In the genomic region with DNA sequence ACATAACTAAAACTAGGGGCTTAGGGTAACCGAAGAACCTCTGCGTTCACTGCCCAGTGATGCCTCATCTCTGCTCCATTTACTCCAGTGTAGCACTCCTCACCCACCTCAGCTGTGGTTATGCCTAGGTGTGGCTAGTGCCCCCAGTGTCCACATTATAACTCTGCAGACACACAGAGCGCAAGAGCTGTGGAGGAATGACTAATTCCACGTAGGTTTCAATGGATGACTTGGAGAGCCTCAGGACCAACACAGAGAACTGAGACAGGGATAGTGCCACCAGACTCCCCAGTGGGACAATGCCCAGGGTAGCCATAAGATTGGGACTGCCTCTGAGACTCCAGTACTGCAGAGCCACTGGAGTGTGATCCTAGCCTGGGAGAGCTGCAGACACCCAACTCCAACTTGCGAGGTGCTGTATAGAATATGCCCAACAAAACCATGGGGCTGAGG, we compare ENCODE assay signal across 8 cellular contexts.
DNase-seq lines count a peak whose midpoint lies in the region; ATAC-seq, FAIRE-seq and TF ChIP-seq lines count a peak whose summit lies in the region.

No MANE protein-coding gene starts in this region.

- peak overlapping the region; percentile 63 to 96; a peak in 3 of 4 replicates for H3K27ac ChIP-seq in SK-N-SH (ENCODE audit: low read depth in 2 of 2, low read length in 1 of 2)

- no peaks in the 10 kb centered on the region for H3K27me3 ChIP-seq in SK-N-SH (ENCODE audit: insufficient read depth)

- CTCF ChIA-PET in SK-N-SH (lab: Yijun Ruan, JAX) = no interaction called here

- H3K4me3 ChIP-seq in SK-N-SH (ENCODE audit: low read depth in 2 of 2, low read length in 1 of 2) (no peak overlapping the region), fibroblast of villous mesenchyme (ENCODE audit: low read depth, low read length) (no peak overlapping the region)

- in situ Hi-C loops in GM18951 (cut with MboI; ENCODE audit: low sequenced_read_pairs, unreplicated experiment) = no loop called here

- ATAC-seq in GM21526 (IDR thresholded peaks at IDR 0.05; ENCODE audit: low FRiP score, unreplicated experiment) = no peak

- TF ChIP-seq POLR2A in GM18951 (IDR thresholded peaks at IDR 0.05; ENCODE audit: extremely low read depth, insufficient read depth, insufficient read length) = peak; percentile 17
- TF ChIP-seq POLR2A in H54 (IDR thresholded peaks at IDR 0.05; ENCODE audit: low read depth, low read length) = no peak

- peaks cover 0 to 23% of the 10 kb centered on the region in 2 experiments; a peak in 3 of 4 replicates for H3K4me1 ChIP-seq in SK-N-SH (ENCODE audit: control insufficient read depth in 1 of 2, insufficient read depth in 2 of 2, low read depth in 1 of 2, low read length in 1 of 2)

- peaks cover 6% of the 10 kb centered on the region; the same call in 1 of the 2 replicates for H4K20me1 ChIP-seq in SK-N-SH (ENCODE audit: insufficient read depth)

- H3F3A ChIP-seq in SK-N-SH (replicated peaks; ENCODE audit: insufficient read depth) = peaks cover 99% of the 10 kb centered on the region

- H3K79me2 ChIP-seq in SK-N-SH (ENCODE audit: insufficient read depth) = peaks cover 27% of the 10 kb centered on the region

- FAIRE-seq in H54 (lab: Jason Lieb, UNC) = no peak

- POLR2A ChIA-PET in SK-N-SH (lab: Yijun Ruan, JAX) = no interaction called here

- no peaks in the 10 kb centered on the region for H3K9me2 ChIP-seq in SK-N-SH

- no peak overlapping the region for H2AFZ ChIP-seq in SK-N-SH (ENCODE audit: low read depth)

- no peak; a peak in 1 of 4 replicates for TF ChIP-seq EP300 in SK-N-SH (IDR thresholded peaks at IDR 0.05; ENCODE audit: borderline replicate concordance in 1 of 2, low read depth in 1 of 2, low read length in 1 of 2)

- 0 out of 2 replicates have a peak overlapping the region, but pooled peaks have one; percentile 1 for H3K9ac ChIP-seq in SK-N-SH

- H3K36me3 ChIP-seq in SK-N-SH (replicated peaks in 1 of 2; ENCODE audit: control insufficient read depth in 1 of 2, insufficient read depth in 2 of 2, low read length in 1 of 2) = peaks cover 27 to 47% of the 10 kb centered on the region in 2 experiments

- 64% methylated on average over 3 of the region's 5 CpGs for WGBS in SK-N-SH (ENCODE audit: low lambda C conversion rate)

- TF ChIP-seq CTCF in AG09319 (IDR thresholded peaks at IDR 0.05; ENCODE audit: low read depth, low read length) (peak; percentile 23), SK-N-SH (IDR thresholded peaks at IDR 0.05) (peak; percentile 67), fibroblast of villous mesenchyme (IDR thresholded peaks at IDR 0.05; ENCODE audit: insufficient read depth, low read depth, low read length) (peak; percentile 39)

- no peak for DNase-seq in AG09319 (ENCODE audit: extremely low read depth, low read depth)
- DNase-seq in SK-N-SH = peak; percentile 3
- peak; percentile 58 for DNase-seq in fibroblast of villous mesenchyme (ENCODE audit: low read depth)
- DNase-seq in H54 (ENCODE audit: insufficient read length, low spot score) = no peak
- no peak for DNase-seq in DMS79 (lab: John Stamatoyannopoulos, UW)
- no peak for DNase-seq in NCI-H1930 (lab: John Stamatoyannopoulos, UW)

- H3K9me3 ChIP-seq in SK-N-SH = no peaks in the 10 kb centered on the region

- no peak overlapping the region for H3K4me2 ChIP-seq in SK-N-SH

- no peak for TF ChIP-seq RAD21 in SK-N-SH (IDR thresholded peaks at IDR 0.05; ENCODE audit: low read length)

TF ChIP-seq in SK-N-SH, 30 proteins besides CTCF, POLR2A, EP300 and RAD21 (continues in another document):
- TF ChIP-seq FOXJ3 (CRISPR knock-in tag; IDR thresholded peaks at IDR 0.05) = no peak
- TF ChIP-seq TAF1 (IDR thresholded peaks at IDR 0.05; ENCODE audit: borderline replicate concordance, low read depth, low read length) = no peak
- no peak for TF ChIP-seq NRF1 (IDR thresholded peaks at IDR 0.05; ENCODE audit: low read depth, low read length)
- TF ChIP-seq REST (IDR thresholded peaks at IDR 0.05; ENCODE audit: low read depth, low read length) = no peak
- TF ChIP-seq ZBTB33 (IDR thresholded peaks at IDR 0.05; ENCODE audit: borderline replicate concordance, low read depth) = peak; percentile 80; the same call in 1 of the 2 replicates
- TF ChIP-seq NFIC (IDR thresholded peaks at IDR 0.05; ENCODE audit: borderline replicate concordance) = no peak
- TF ChIP-seq, protein P1, sequence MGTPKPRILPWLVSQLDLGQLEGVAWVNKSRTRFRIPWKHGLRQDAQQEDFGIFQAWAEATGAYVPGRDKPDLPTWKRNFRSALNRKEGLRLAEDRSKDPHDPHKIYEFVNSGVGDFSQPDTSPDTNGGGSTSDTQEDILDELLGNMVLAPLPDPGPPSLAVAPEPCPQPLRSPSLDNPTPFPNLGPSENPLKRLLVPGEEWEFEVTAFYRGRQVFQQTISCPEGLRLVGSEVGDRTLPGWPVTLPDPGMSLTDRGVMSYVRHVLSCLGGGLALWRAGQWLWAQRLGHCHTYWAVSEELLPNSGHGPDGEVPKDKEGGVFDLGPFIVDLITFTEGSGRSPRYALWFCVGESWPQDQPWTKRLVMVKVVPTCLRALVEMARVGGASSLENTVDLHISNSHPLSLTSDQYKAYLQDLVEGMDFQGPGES (IDR thresholded peaks at IDR 0.05; ENCODE audit: low read depth, low read length) = no peak
- TF ChIP-seq RXRA (IDR thresholded peaks at IDR 0.05; ENCODE audit: borderline replicate concordance, low read depth) = no peak
- TF ChIP-seq CHD2 (IDR thresholded peaks at IDR 0.05; ENCODE audit: low read length, partially characterized antibody) = no peak
- TF ChIP-seq RCOR1 (IDR thresholded peaks at IDR 0.05; ENCODE audit: low read length) = no peak
- no peak for TF ChIP-seq MEF2A (IDR thresholded peaks at IDR 0.05; ENCODE audit: borderline replicate concordance, low read depth)
- no peak for TF ChIP-seq YY1 (IDR thresholded peaks at IDR 0.05; ENCODE audit: low read depth)
- TF ChIP-seq MXI1 (IDR thresholded peaks at IDR 0.05; ENCODE audit: low read depth, low read length) = no peak
- peak; percentile 91 for TF ChIP-seq SIN3A (IDR thresholded peaks at IDR 0.05; ENCODE audit: borderline replicate concordance, low read depth, low read length)
- TF ChIP-seq GABPA (IDR thresholded peaks at IDR 0.05; ENCODE audit: low read depth) = no peak
- peak; percentile 92 for TF ChIP-seq POLR2AphosphoS5 (IDR thresholded peaks at IDR 0.05; ENCODE audit: low read depth, low read length)
- TF ChIP-seq TCF12 (IDR thresholded peaks at IDR 0.05) = peak; percentile 30; the same call in 1 of the 2 replicates
- no peak for TF ChIP-seq EZH2phosphoT487 (IDR thresholded peaks at IDR 0.05; ENCODE audit: borderline replicate concordance, low read depth)
- peak; percentile 38; the same call in 1 of the 2 replicates for TF ChIP-seq JUND (IDR thresholded peaks at IDR 0.05)
- no peak for TF ChIP-seq ELF1 (IDR thresholded peaks at IDR 0.05)
- TF ChIP-seq FOSL2 (IDR thresholded peaks at IDR 0.05; ENCODE audit: borderline replicate concordance, low read depth) = peak; percentile 40
- TF ChIP-seq SMC3 (IDR thresholded peaks at IDR 0.05; ENCODE audit: low read depth, low read length) = peak; percentile 2
- TF ChIP-seq USF2 (IDR thresholded peaks at IDR 0.05; ENCODE audit: borderline replicate concordance, low read depth, low read length) = no peak

Comparison
In these comparisons a context has a peak if more than half of its experiments do, and no peak if none do; other contexts are left out.
1. DNase-seq: peak in SK-N-SH (single experiment) and fibroblast of villous mesenchyme (single experiment); none in AG09319 (single experiment), H54 (single experiment), DMS79 (single experiment) and NCI-H1930 (0 of 2).
2. Peak in every context shown above with its lines, with median percentiles within 50 percentile points of each other: CTCF ChIP-seq.